In genomic region chr10:12406764-12407400, GRCh38 we compare ENCODE assay signal across 1 cellular context.
A peak's percentile ranks its signal among the peaks of the same experiment; 100 is the strongest.
TF ChIP-seq lines count a peak whose summit lies in the region.

No MANE protein-coding gene starts in this region.

TF ChIP-seq in HepG2, 621 proteins besides CTCF, POLR2A, EP300 and RAD21:
- TF ChIP-seq CREB1 (IDR thresholded peaks at IDR 0.05) (peak; percentile 90), CREB1 (CRISPR knock-in tag; IDR thresholded peaks at IDR 0.05) (no peak), ATF7 (IDR thresholded peaks at IDR 0.05) (peak; percentile 89), ATF7 (CRISPR knock-in tag; IDR thresholded peaks at IDR 0.05) (no peak), SOX13 (IDR thresholded peaks at IDR 0.05) (no peak), SOX13 (CRISPR knock-in tag; conservative IDR thresholded peaks at IDR 0.05 in 1 of 2, IDR thresholded peaks at IDR 0.05 in 1 of 2) (no peak)
